ENCODE assay signal across 9 cellular contexts in the genomic region with DNA sequence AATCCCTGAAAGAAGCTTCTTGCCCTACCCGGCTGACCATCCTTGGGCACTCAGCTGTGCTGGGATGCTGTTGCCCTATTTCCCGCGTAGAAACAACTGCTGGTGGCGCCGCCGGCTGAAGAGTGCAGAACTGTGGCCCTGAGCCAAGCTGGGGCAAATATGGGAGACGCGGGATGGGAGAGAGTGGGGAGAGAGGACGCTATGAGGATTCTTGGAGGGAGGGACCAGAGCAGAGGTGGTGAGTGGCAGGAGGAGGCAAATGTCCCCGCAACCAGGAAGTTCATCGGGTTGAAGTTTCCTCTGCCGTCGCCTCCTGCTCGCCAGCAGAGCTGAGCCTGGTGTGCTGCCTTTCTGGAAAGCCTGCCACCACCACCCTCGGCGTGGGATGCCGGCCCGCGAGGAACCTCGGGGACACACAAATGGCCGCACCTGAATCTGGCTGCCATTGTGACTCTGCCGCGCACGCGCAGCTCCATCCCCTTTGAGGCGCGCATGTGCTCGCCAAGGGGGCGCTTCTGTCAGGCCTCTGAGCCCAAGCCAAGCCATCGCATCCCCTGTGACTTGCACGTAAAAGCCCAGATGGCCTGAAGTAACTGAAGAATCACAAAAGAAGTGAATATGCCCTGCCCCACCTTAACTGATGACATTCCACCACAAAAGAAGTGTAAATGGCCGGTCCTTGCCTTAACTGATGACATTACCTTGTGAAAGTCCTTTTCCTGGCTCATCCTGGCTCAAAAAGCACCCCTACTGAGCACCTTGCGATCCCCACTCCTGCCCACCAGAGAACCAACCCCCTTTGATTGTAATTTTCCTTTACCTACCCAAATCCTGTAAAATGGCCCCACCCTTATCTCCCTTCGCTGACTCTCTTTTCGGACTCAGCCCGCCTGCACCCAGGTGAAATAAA. TPM values are rescaled to one million over a fixed set of nuclear protein-coding genes. Genes with fewer than 3 reads are reported as not detected.
DNase-seq lines count a peak whose midpoint lies in the region; ATAC-seq, FAIRE-seq and TF ChIP-seq lines count a peak whose summit lies in the region.
"Not testable (repeated sequence)": the region's sequence is repeated elsewhere in the genome, so short reads cannot be mapped to it uniquely, and the experiment has no call there.
"Had no signal": no experiment of that assay in that cellular context is flagged by ENCODE, and none has a peak within 500 bp of the region (broad histone marks: within the 10 kb centered on the region; RNA-seq: fewer than 3 reads in every experiment).

No MANE protein-coding gene starts in this region.

- not testable (repeated sequence) for TF ChIP-seq RAD21 in K562 (CRISPR knock-in tag; conservative IDR thresholded peaks at IDR 0.05 in 1 of 2, IDR thresholded peaks at IDR 0.05 in 1 of 2)

- 79% methylated on average over 11 of the region's 36 CpGs for WGBS in K562 (ENCODE audit: insufficient coverage, low coverage, missing lambda C conversion rate)
- WGBS in aorta, 2 donors = 36 to 39% methylated on average over 35 to 36 of the region's 36 CpGs

- H4K20me1 ChIP-seq in K562 (replicated peaks; ENCODE audit: control insufficient read depth, insufficient read depth, low read length) = not testable (repeated sequence)

- peak overlapping the region; percentile 35 for H3K4me3 ChIP-seq in HL-60 (replicated peaks; ENCODE audit: insufficient read depth, low read length)
- not testable (repeated sequence) for H3K4me3 ChIP-seq in K562
- peak overlapping the region; percentile 29 for H3K4me3 ChIP-seq in mucosa of stomach (ENCODE audit: low read length)
- peak overlapping the region; percentile 13 to 15 for H3K4me3 ChIP-seq in aorta (ENCODE audit: low read length in 2 of 2)

- POLR2A ChIA-PET in K562 (lab: Yijun Ruan, JAX) = not testable (repeated sequence)

- CTCF ChIA-PET in K562 (lab: Yijun Ruan, JAX; ENCODE audit: low intra/inter-chr PET ratio) = not testable (repeated sequence)

- not testable (repeated sequence) for H3K27me3 ChIP-seq in HL-60 (ENCODE audit: insufficient read depth, poor library complexity, severe bottlenecking); K562 (ENCODE audit: control insufficient read depth in 2 of 2, insufficient read depth in 2 of 2, low read length in 2 of 2); mucosa of stomach (ENCODE audit: control insufficient read depth, insufficient read depth, low read length); aorta (ENCODE audit: control insufficient read depth in 1 of 2, insufficient read depth in 2 of 2, low read length in 1 of 2)

- not testable (repeated sequence) for H2AFZ ChIP-seq in K562 (ENCODE audit: low read depth, low read length)

- not testable (repeated sequence) for H3K4me1 ChIP-seq in K562 (replicated peaks in 1 of 2; ENCODE audit: control insufficient read depth in 2 of 2, insufficient read depth in 2 of 2, low read length in 2 of 2); mucosa of stomach (ENCODE audit: control insufficient read depth, insufficient read depth, low read length); aorta (ENCODE audit: control insufficient read depth in 1 of 2, insufficient read depth in 2 of 2, low read length in 2 of 2)

- not testable (repeated sequence) for BruUV-seq in K562 (replicated peaks; lab: Mats Ljungman, UMichigan)

- not testable (repeated sequence) for H3K9me3 ChIP-seq in K562 (replicated peaks; ENCODE audit: control insufficient read depth, insufficient read depth, low read depth, low read length); mucosa of stomach (ENCODE audit: control insufficient read depth, low read length); aorta (ENCODE audit: control insufficient read depth, low read length)

- not testable (repeated sequence) for ATAC-seq in K562
- peak; percentile 62 for ATAC-seq in aorta (ENCODE audit: low FRiP score)

- not testable (repeated sequence) for H3K4me2 ChIP-seq in K562 (ENCODE audit: insufficient read depth, low read length)

- H3K36me3 ChIP-seq in K562 (ENCODE audit: control insufficient read depth, insufficient read depth, low read length); mucosa of stomach (ENCODE audit: control insufficient read depth, insufficient read depth, low read length); aorta (ENCODE audit: control insufficient read depth in 1 of 2, insufficient read depth in 2 of 2, low read length in 1 of 2): not testable (repeated sequence)

- in situ Hi-C loops in GM18951 (cut with MboI; ENCODE audit: low sequenced_read_pairs, unreplicated experiment) = not testable (repeated sequence)
- in situ Hi-C loops in K562 (cut with MboI) = loop anchor here (10.0 kb wide), 1 partner anchor 96 kb away; no protein-coding TSS in a partner anchor

- not testable (repeated sequence) for H3K79me2 ChIP-seq in K562 (ENCODE audit: control insufficient read depth, insufficient read depth, low read length)

- not testable (repeated sequence) for FAIRE-seq in K562 (lab: Jason Lieb, UNC)

- not testable (repeated sequence) for TF ChIP-seq EP300 in K562 (IDR thresholded peaks at IDR 0.05; ENCODE audit: low read length)

- H3K9ac ChIP-seq in K562 (ENCODE audit: insufficient read depth in 1 of 2, low read depth in 2 of 2, low read length in 2 of 2) = not testable (repeated sequence)
- H3K9ac ChIP-seq in mucosa of stomach (ENCODE audit: low read length) = peak overlapping the region; percentile 49

- intact Hi-C loops in K562 (cut with micrococcal nuclease); head of caudate nucleus (cut with DNase I); aorta (cut with DNase I): not testable (repeated sequence)

- TF ChIP-seq POLR2A in GM18951 (IDR thresholded peaks at IDR 0.05; ENCODE audit: extremely low read depth, insufficient read depth, insufficient read length) = peak; percentile 61
- not testable (repeated sequence) for TF ChIP-seq POLR2A in K562 (conservative IDR thresholded peaks at IDR 0.05)

- DNase-seq in HL-60 (ENCODE audit: low read depth in 1 of 2, low spot score in 1 of 2) (peak in 1 of 2 experiments; percentile 2), head of caudate nucleus (peak in 40 of 42 donors; percentile 12 to 76 (median 52)), aorta (peak; percentile 67 to 82)
- DNase-seq in activated CD4-positive, alpha-beta T cell treated with anti-CD3 and anti-CD28 coated beads, Interleukin-2, amount 50 U/mL, for 1 hour = peak; percentile 12
- DNase-seq in K562 (ENCODE audit: extremely low read depth in 1 of 4, low spot score in 3 of 4) = not testable (repeated sequence)
- DNase-seq in stimulated activated CD4-positive, alpha-beta T cell treated with anti-CD3 and anti-CD28 coated beads, Interleukin-1b, Interleukin-23, amount 100 ng/mL, for 48 hours = peak; percentile 38

- not testable (repeated sequence) for TF ChIP-seq CTCF in HL-60 (IDR thresholded peaks at IDR 0.05; ENCODE audit: insufficient read depth, low read length); K562 (IDR thresholded peaks at IDR 0.05 in 2 of 3, conservative IDR thresholded peaks at IDR 0.05 in 1 of 3; ENCODE audit: insufficient read depth in 2 of 3, low read depth in 1 of 3, low read length in 3 of 3)

- not testable (repeated sequence) for H3K9me1 ChIP-seq in K562 (ENCODE audit: control insufficient read depth, insufficient read depth, low read length)

- H3K27ac ChIP-seq in HL-60 (replicated peaks); K562 (ENCODE audit: extremely low read depth, low read depth, low read length); aorta (ENCODE audit: low read depth in 1 of 2, low read length in 2 of 2): not testable (repeated sequence)

RNA-seq across cellular contexts. Expression of a gene that starts 36.9 kb away (rescaled TPM):
- not detected in 2 replicates for total RNA-seq in K562 (2011; cell fraction: chromatin; rRNA removed; ENCODE audit: low replicate concordance)
- total RNA-seq in K562 (2011; cell fraction: nucleolus; rRNA removed) = not detected in 2 replicates
- total RNA-seq in K562 (2011; cell fraction: nucleoplasm; rRNA removed) = not detected in 2 replicates
- total RNA-seq in K562 (2014; rRNA removed) (not detected in 2 replicates), K562 (2014; rRNA removed; fragmentation: Illumina TruSeq; extraction: Trizol) (not detected in 2 replicates), K562 (2015; rRNA removed; fragmentation: Illumina TruSeq; extraction: Trizol) (not detected in 2 replicates), K562 (2021) (not detected in 2 replicates), aorta (under 1 TPM in 1 of 2 donors, not detected in 1; 0.99 TPM)
- polyA plus RNA-seq in K562 (2011; rRNA removed) (not detected in 2 replicates), K562 (2014; fragmentation: Illumina TruSeq; extraction: Trizol) (not detected in 2 replicates), K562 (2014; fragmentation: Nextera tagmentation; extraction: Ambion mirVana) (not detected), K562 (2014; rRNA removed) (not detected in 2 replicates), aorta (not detected)
- not detected in 2 replicates for polyA plus RNA-seq in K562 (2011; cell fraction: cytosol; rRNA removed)
- polyA plus RNA-seq in K562 (2011; cell fraction: nucleus; rRNA removed) = not detected in 2 replicates
- not detected in 2 replicates for polyA plus RNA-seq in K562 (2012)
- not detected in 2 replicates for polyA minus RNA-seq in K562 (2011; rRNA and poly(A)+ RNA removed)
- not detected in 2 replicates for polyA minus RNA-seq in K562 (2011; cell fraction: cytosol; rRNA and poly(A)+ RNA removed)
- polyA minus RNA-seq in K562 (2011; cell fraction: nucleus; rRNA and poly(A)+ RNA removed) = not detected in 2 replicates
- total RNA-seq: lung microvascular endothelial cell had no signal

RNA-seq across cellular contexts. Expression of a gene that starts 59.9 kb away (rescaled TPM):
- 33.7 and 36.9 TPM in 2 replicates for total RNA-seq in K562 (2011; cell fraction: chromatin; rRNA removed; ENCODE audit: low replicate concordance)
- total RNA-seq in K562 (2011; cell fraction: nucleolus; rRNA removed) = 27.2 and 28.5 TPM in 2 replicates
- 37.0 and 40.4 TPM in 2 replicates for total RNA-seq in K562 (2011; cell fraction: nucleoplasm; rRNA removed)
- 19.8 and 23.9 TPM in 2 replicates for total RNA-seq in K562 (2014; rRNA removed)
- 39.1 and 41.6 TPM in 2 replicates for total RNA-seq in K562 (2014; rRNA removed; fragmentation: Illumina TruSeq; extraction: Trizol)
- 29.6 and 32.7 TPM in 2 replicates for total RNA-seq in K562 (2015; rRNA removed; fragmentation: Illumina TruSeq; extraction: Trizol)
- 110 and 116 TPM in 2 replicates for total RNA-seq in K562 (2021)
- polyA plus RNA-seq in K562 (2011; rRNA removed) = 47.3 and 71.2 TPM in 2 replicates
- 79.5 and 97.2 TPM in 2 replicates for polyA plus RNA-seq in K562 (2011; cell fraction: cytosol; rRNA removed)
- polyA plus RNA-seq in K562 (2011; cell fraction: nucleus; rRNA removed) = 42.8 and 45.8 TPM in 2 replicates
- 144 and 169 TPM in 2 replicates for polyA plus RNA-seq in K562 (2012)
- polyA plus RNA-seq in K562 (2014; fragmentation: Illumina TruSeq; extraction: Trizol) = 128 and 164 TPM in 2 replicates
- 10 to 100 TPM; 25.6 to 32.9 TPM for polyA plus RNA-seq in K562 (2014; fragmentation: Nextera tagmentation; extraction: Ambion mirVana)
- 56.5 and 59.1 TPM in 2 replicates for polyA plus RNA-seq in K562 (2014; rRNA removed)
- 68.9 and 82.4 TPM in 2 replicates for polyA minus RNA-seq in K562 (2011; rRNA and poly(A)+ RNA removed)
- polyA minus RNA-seq in K562 (2011; cell fraction: cytosol; rRNA and poly(A)+ RNA removed) = 67.6 and 71.5 TPM in 2 replicates
- 14.0 and 21.2 TPM in 2 replicates for polyA minus RNA-seq in K562 (2011; cell fraction: nucleus; rRNA and poly(A)+ RNA removed)
- total RNA-seq in aorta = 100 to 1,000 TPM; 243 to 273 TPM
- 100 to 1,000 TPM; 159 to 232 TPM for polyA plus RNA-seq in aorta
